8 cellular contexts compared by ENCODE assay signal in genomic region chr21:33541756-33542639, GRCh38. TPM values are rescaled to one million over a fixed set of nuclear protein-coding genes. Genes with fewer than 3 reads are reported as not detected.
DNase-seq lines count a peak whose midpoint lies in the region; ATAC-seq and TF ChIP-seq lines count a peak whose summit lies in the region.

Gene GART (minus strand): TSS chr21:33542117. CDS start chr21:33539315, 2,802 bp downstream.

- ATAC-seq in GM19351 (IDR thresholded peaks at IDR 0.05; ENCODE audit: unreplicated experiment): peak; percentile 58
- ATAC-seq in HG03520 (IDR thresholded peaks at IDR 0.05; ENCODE audit: unreplicated experiment): peak; percentile 43
- peak; percentile 81 for ATAC-seq in lung (ENCODE audit: insufficient read depth, low FRiP score)

- peak within 1 kb of the TSS; percentile 84 to 97 for H3K4me3 Mint-ChIP-seq in CD14-positive monocyte
- peak within 1 kb of the TSS; percentile 90 for H3K4me3 Mint-ChIP-seq in activated CD4-positive, alpha-beta memory T cell treated with anti-CD3 and anti-CD28 coated beads, Interleukin-2, amount 10 ng/mL, durations not matched to agents 7 days and 5 days

- WGBS in lung, 2 donors: 0 to 1% methylated on average over 56 of the region's 56 CpGs

- H3K36me3 ChIP-seq in lung (ENCODE audit: control insufficient read depth in 2 of 2, insufficient read depth in 2 of 2, low read length in 2 of 2): peaks cover under 1 to 4% of the 10 kb centered on the region in 2 donors

- H3K27me3 ChIP-seq in lung (ENCODE audit: control insufficient read depth, insufficient read depth): no peaks in the 10 kb centered on the region

- peak; percentile 73 for DNase-seq in CD14-positive monocyte (ENCODE audit: low spot score)
- peak; percentile 77 for DNase-seq in NCI-H774 (lab: John Stamatoyannopoulos, UW)
- DNase-seq in activated CD4-positive, alpha-beta memory T cell treated with anti-CD3 and anti-CD28 coated beads, Interleukin-2, amount 10 ng/mL, durations not matched to agents 7 days and 5 days: peak; percentile 86
- DNase-seq in ecto neural progenitor cell (ENCODE audit: low spot score): peak; percentile 91
- peak; percentile 82 for DNase-seq in lung (ENCODE audit: low spot score)
- peak; percentile 63 to 76 (median 71) for DNase-seq in stimulated activated CD4-positive, alpha-beta T cell treated with anti-CD3 and anti-CD28 coated beads, TNF-alpha, amount 100 ng/mL, for 4 hours (ENCODE audit: low read depth in 3 of 3)

- POLR2A ChIA-PET in activated CD4-positive, alpha-beta memory T cell treated with anti-CD3 and anti-CD28 coated beads, Interleukin-2, amount 10 ng/mL, durations not matched to agents 7 days and 5 days (lab: Charles Lee): interaction anchor here (1.0 to 6.3 kb wide), 16 partner anchors 8 to 815 kb away, joined by 3 to 70 read pairs (median 6); partner anchors contain the start of genes DNAJC28, DONSON, IFNAR1 and PAXBP1

- no peaks in the 10 kb centered on the region for H3K27me3 Mint-ChIP-seq in CD14-positive monocyte (ENCODE audit: low read depth in 3 of 3)
- no peaks in the 10 kb centered on the region for H3K27me3 Mint-ChIP-seq in activated CD4-positive, alpha-beta memory T cell treated with anti-CD3 and anti-CD28 coated beads, Interleukin-2, amount 10 ng/mL, durations not matched to agents 7 days and 5 days

- H3K27ac ChIP-seq in lung (ENCODE audit: low read depth in 1 of 2, low read length in 1 of 2): peak within 1 kb of the TSS; percentile 97 to 99

- intact Hi-C loops in CD14-positive monocyte (cut with micrococcal nuclease): loop anchor here (2.0 to 10.0 kb wide), 6 partner anchors 45 to 770 kb away; partner anchors contain the start of genes CRYZL1 (in 2 of the 2), DONSON (in 1 of the 2), ITSN1 (in 1 of the 2) and PAXBP1 (in 1 of the 2)

- peaks cover 0 to 5% of the 10 kb centered on the region in 2 donors for H3K4me1 ChIP-seq in lung (ENCODE audit: control insufficient read depth in 2 of 2, insufficient read depth in 2 of 2, low read length in 2 of 2)

- no peaks in the 10 kb centered on the region for H3K9me3 ChIP-seq in lung (ENCODE audit: control insufficient read depth in 2 of 2, insufficient read depth in 1 of 2, low read length in 1 of 2)

- peak within 1 kb of the TSS; percentile 99 to 100 (median 100) for H3K27ac Mint-ChIP-seq in CD14-positive monocyte
- peak within 1 kb of the TSS; percentile 98 for H3K27ac Mint-ChIP-seq in activated CD4-positive, alpha-beta memory T cell treated with anti-CD3 and anti-CD28 coated beads, Interleukin-2, amount 10 ng/mL, durations not matched to agents 7 days and 5 days

- CTCF ChIA-PET in activated CD4-positive, alpha-beta memory T cell treated with anti-CD3 and anti-CD28 coated beads, Interleukin-2, amount 10 ng/mL, durations not matched to agents 7 days and 5 days (lab: Charles Lee): interaction anchor here (1.4 to 2.6 kb wide), 2 partner anchors 47 to 64 kb away, joined by 3 to 12 read pairs; partner anchors contain the start of gene DONSON

- peaks cover 0 to 2% (median 0%) of the 10 kb centered on the region in 7 donors for H3K9me3 Mint-ChIP-seq in CD14-positive monocyte
- H3K9me3 Mint-ChIP-seq in activated CD4-positive, alpha-beta memory T cell treated with anti-CD3 and anti-CD28 coated beads, Interleukin-2, amount 10 ng/mL, durations not matched to agents 7 days and 5 days: no peaks in the 10 kb centered on the region

- TF ChIP-seq CTCF in CD14-positive monocyte (IDR thresholded peaks at IDR 0.05) (no peak), lung (IDR thresholded peaks at IDR 0.05; ENCODE audit: control extremely low read depth, extremely low read depth) (no peak)

- peak within 1 kb of the TSS; percentile 96 for H3K4me3 ChIP-seq in lung

- peaks cover 36% of the 10 kb centered on the region for H3K4me1 Mint-ChIP-seq in CD14-positive monocyte
- peaks cover 34% of the 10 kb centered on the region for H3K4me1 Mint-ChIP-seq in activated CD4-positive, alpha-beta memory T cell treated with anti-CD3 and anti-CD28 coated beads, Interleukin-2, amount 10 ng/mL, durations not matched to agents 7 days and 5 days

- peaks cover 21 to 30% of the 10 kb centered on the region in 2 donors for H3K36me3 Mint-ChIP-seq in CD14-positive monocyte
- H3K36me3 Mint-ChIP-seq in activated CD4-positive, alpha-beta memory T cell treated with anti-CD3 and anti-CD28 coated beads, Interleukin-2, amount 10 ng/mL, durations not matched to agents 7 days and 5 days (ENCODE audit: low read depth): peaks cover 61% of the 10 kb centered on the region

RNA-seq across cellular contexts. Expression of gene GART, which starts in this region (rescaled TPM):
- 10 to 100 TPM; 26.1 to 28.6 TPM for polyA plus RNA-seq in CD14-positive monocyte
- total RNA-seq in activated CD4-positive, alpha-beta memory T cell treated with anti-CD3 and anti-CD28 coated beads, Interleukin-2, amount 10 ng/mL, durations not matched to agents 7 days and 5 days: 100 to 1,000 TPM; 108 to 111 TPM
- total RNA-seq in lung: 10 to 100 TPM; 57.2 to 58.7 TPM
- polyA plus RNA-seq in lung: 10 to 100 TPM; 15.3 to 36.6 TPM

Comparison
In these comparisons a context has a peak if more than half of its experiments do, and no peak if none do; other contexts are left out.
1. Peak in every context shown above with its lines: DNase-seq, ATAC-seq, H3K4me3 ChIP-seq and H3K27ac ChIP-seq.